In the genomic region with DNA sequence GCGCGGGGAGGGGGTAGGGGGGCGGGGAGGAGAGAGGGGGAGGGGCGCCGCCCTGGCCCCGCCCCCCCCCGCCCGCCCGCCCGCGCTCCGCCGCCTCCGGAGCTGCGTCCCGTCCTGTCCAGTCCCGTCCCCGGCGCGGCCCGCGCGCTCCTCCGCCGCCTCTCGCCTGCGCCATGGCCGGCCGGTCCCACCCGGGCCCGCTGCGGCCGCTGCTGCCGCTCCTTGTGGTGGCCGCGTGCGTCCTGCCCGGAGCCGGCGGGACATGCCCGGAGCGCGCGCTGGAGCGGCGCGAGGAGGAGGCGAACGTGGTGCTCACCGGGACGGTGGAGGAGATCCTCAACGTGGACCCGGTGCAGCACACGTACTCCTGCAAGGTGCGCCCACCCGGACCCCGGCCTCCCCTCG, we compare ENCODE assay signal across 8 cellular contexts. TPM values are rescaled to one million over a fixed set of nuclear protein-coding genes. Genes with fewer than 3 reads are reported as not detected.
A peak's percentile ranks its signal among the peaks of the same experiment; 100 is the strongest.
DNase-seq lines count a peak whose midpoint lies in the region; ATAC-seq and TF ChIP-seq lines count a peak whose summit lies in the region.

Gene AGRN (plus strand): TSS at position 121 of the 405 bp plus-strand sequence. CDS start 53 bp downstream, at position 174.

- H3K27me3 Mint-ChIP-seq in natural killer cell (ENCODE audit: low read depth in 2 of 2): peaks cover 0 to 9% of the 10 kb centered on the region in 2 donors

- in situ Hi-C loops in SK-MEL-5 (cut with HindIII; ENCODE audit: low pct_unique_long_range_greater_than_20kb, low sequenced_read_pairs): no loop called here

- peak within 1 kb of the TSS; percentile 90 to 92 for H3K27ac ChIP-seq in esophagus (ENCODE audit: low read depth in 2 of 2, low read length in 1 of 2)

- peak; percentile 68 for DNase-seq in activated T-cell treated with anti-CD3 and anti-CD28 coated beads, Interleukin-2, amount 50 U/mL, for 1 hour
- DNase-seq in activated T-cell treated with anti-CD3 and anti-CD28 coated beads for 4 hours: no peak
- no peak for DNase-seq in SK-MEL-5 (ENCODE audit: low read depth, low spot score)
- DNase-seq in natural killer cell: no peak
- DNase-seq in NCI-H1105 treated with DMSO at 0.1 percent for 48 hours (lab: John Stamatoyannopoulos, UW): no peak
- no peak for DNase-seq in NCI-H1105 (lab: John Stamatoyannopoulos, UW)

- peaks cover 0 to 18% of the 10 kb centered on the region in 2 donors for H3K4me1 Mint-ChIP-seq in natural killer cell

- WGBS in esophagus, 2 donors: 0 to 1% methylated on average over 11 to 55 of the region's 58 CpGs

- H3K4me3 ChIP-seq in esophagus (ENCODE audit: low read depth in 1 of 2, low read length in 2 of 2): peak within 1 kb of the TSS; percentile 67 to 69

- no peaks in the 10 kb centered on the region for H3K9me3 ChIP-seq in esophagus (ENCODE audit: control insufficient read depth in 2 of 2, insufficient read depth in 1 of 2, low read depth in 1 of 2, low read length in 1 of 2)

- H3K4me3 Mint-ChIP-seq in natural killer cell: peak within 1 kb of the TSS; percentile 72

- intact Hi-C loops in natural killer cell (cut with micrococcal nuclease): no loop called here

- no peaks in the 10 kb centered on the region for H3K27me3 ChIP-seq in esophagus (ENCODE audit: control insufficient read depth in 1 of 2, insufficient read depth in 2 of 2, low read length in 2 of 2)

- H3K9me3 Mint-ChIP-seq in natural killer cell: no peaks in the 10 kb centered on the region

- no peak for TF ChIP-seq CTCF in natural killer cell (IDR thresholded peaks at IDR 0.05)

- peaks cover 0 to 3% of the 10 kb centered on the region in 2 donors for H3K36me3 ChIP-seq in esophagus (ENCODE audit: control insufficient read depth in 2 of 2, insufficient read depth in 2 of 2, low read length in 1 of 2)

- peaks cover 9 to 19% of the 10 kb centered on the region in 2 donors for H3K4me1 ChIP-seq in esophagus (ENCODE audit: control insufficient read depth in 2 of 2, insufficient read depth in 2 of 2, low read length in 1 of 2)

- ATAC-seq in HG02852 (IDR thresholded peaks at IDR 0.05; ENCODE audit: unreplicated experiment): peak; percentile 25
- peak; percentile 17 to 52 (median 40) for ATAC-seq in natural killer cell

- H3K27ac Mint-ChIP-seq in natural killer cell: no peak within 1 kb of the TSS

- H3K36me3 Mint-ChIP-seq in natural killer cell: no peaks in the 10 kb centered on the region

RNA-seq across cellular contexts. Expression of gene AGRN, which starts in this region (rescaled TPM):
- 21.3 and 23.0 TPM in 2 replicates for total RNA-seq in SK-MEL-5 (2014; rRNA removed; shearing (Covaris generic))
- polyA plus RNA-seq in SK-MEL-5 (2015; cell fraction: cytosol; rRNA removed): 58.8 and 70.0 TPM in 2 replicates
- 110 and 125 TPM in 2 replicates for polyA plus RNA-seq in SK-MEL-5 (2015; cell fraction: nucleus; rRNA removed)
- polyA plus RNA-seq in esophagus: 10 to 100 TPM; 17.0 to 40.6 TPM
- total RNA-seq in natural killer cell: 1 to 10 TPM; 4.1 to 5.0 (median 4.6) TPM
